ENCODE assay signal across 9 cellular contexts in the genomic region with DNA sequence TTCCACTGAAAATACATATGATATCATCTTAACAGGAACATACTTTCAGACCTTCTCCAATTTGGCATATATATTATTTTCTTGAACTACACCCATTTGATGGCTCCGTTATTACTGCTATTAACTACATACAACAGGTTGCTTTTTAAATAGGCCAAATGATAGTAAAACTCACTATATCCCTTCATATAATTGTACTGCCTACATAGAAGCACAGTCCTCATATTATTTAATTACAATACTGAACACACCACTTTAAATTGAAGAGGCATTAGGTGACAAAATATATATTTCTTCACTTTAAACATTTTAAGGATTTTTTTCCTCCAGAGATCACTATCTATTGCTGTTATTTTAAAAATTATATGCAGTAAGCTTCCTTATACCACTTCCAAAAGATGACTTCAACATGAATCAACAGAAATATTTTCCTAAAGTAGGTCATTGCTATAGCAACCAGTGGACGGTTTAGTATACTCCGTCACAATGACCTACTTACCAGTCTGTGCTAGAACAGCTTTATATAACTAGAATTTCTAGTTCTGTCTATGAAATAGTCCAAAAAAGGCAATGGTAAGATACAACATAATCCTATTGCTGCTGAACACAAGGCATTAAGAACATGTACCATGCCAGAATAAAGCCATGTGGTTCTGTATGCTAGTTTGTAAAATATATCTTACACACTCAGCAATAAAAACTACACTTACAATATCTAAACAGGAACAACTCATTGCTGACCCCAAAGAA. TPM values are rescaled to one million over a fixed set of nuclear protein-coding genes. Genes with fewer than 3 reads are reported as not detected.
DNase-seq lines count a peak whose midpoint lies in the region; ATAC-seq and TF ChIP-seq lines count a peak whose summit lies in the region.
"Had no signal": no experiment of that assay in that cellular context is flagged by ENCODE, and none has a peak within 500 bp of the region (broad histone marks: within the 10 kb centered on the region; RNA-seq: fewer than 3 reads in every experiment).

No MANE protein-coding gene starts in this region.

- H3K4me1 Mint-ChIP-seq in CD4-positive, CD25-positive, alpha-beta regulatory T cell = peaks cover 37 to 64% (median 51%) of the 10 kb centered on the region in 4 donors

- peak; percentile 33 to 92 (median 80) for TF ChIP-seq EP300 in sigmoid colon (IDR thresholded peaks at IDR 0.05)

- H3K9me3 Mint-ChIP-seq in CD4-positive, CD25-positive, alpha-beta regulatory T cell = no peaks in the 10 kb centered on the region
- H3K9me3 Mint-ChIP-seq: neural crest cell had no signal

- peak; percentile 85 to 87 for ATAC-seq in CD4-positive, CD25-positive, alpha-beta regulatory T cell (ENCODE audit: low read depth in 2 of 2)
- ATAC-seq in left cardiac atrium = peak; percentile 96
- no peak for ATAC-seq in GM21786 (IDR thresholded peaks at IDR 0.05; ENCODE audit: unreplicated experiment)

- H3K4me3 ChIP-seq in CD4-positive, CD25-positive, alpha-beta regulatory T cell (ENCODE audit: low read depth, low read length) = peak overlapping the region; percentile 62
- H3K4me3 ChIP-seq in sigmoid colon = no peak overlapping the region

- no peak for TF ChIP-seq POLR2A in sigmoid colon (IDR thresholded peaks at IDR 0.05)

- no peak for TF ChIP-seq CTCF in sigmoid colon (IDR thresholded peaks at IDR 0.05)

- H3K27me3 ChIP-seq in CD4-positive, CD25-positive, alpha-beta regulatory T cell (ENCODE audit: control insufficient read depth, insufficient read depth, low read length) = no peaks in the 10 kb centered on the region
- no peaks in the 10 kb centered on the region for H3K27me3 ChIP-seq in sigmoid colon

- intact Hi-C loops in left cardiac atrium (cut with DNase I) = no loop called here
- intact Hi-C loops in sigmoid colon (cut with DNase I) = loop anchor here (2.0 to 5.0 kb wide), 3 partner anchors 41 to 70 kb away; partner anchors contain the start of genes CRY1, MTERF2 and TMEM263

- H3K27ac ChIP-seq in CD4-positive, CD25-positive, alpha-beta regulatory T cell (ENCODE audit: insufficient read depth, low read length, poor library complexity, severe bottlenecking) = peak overlapping the region; percentile 93
- peak overlapping the region; percentile 66 to 83 (median 82) for H3K27ac ChIP-seq in sigmoid colon

- WGBS in sigmoid colon, 2 donors = 8 to 37% methylated on average over 3 of the region's 3 CpGs

- H3K4me3 Mint-ChIP-seq in CD4-positive, CD25-positive, alpha-beta regulatory T cell = peak overlapping the region; percentile 59 to 82 (median 65)
- H3K4me3 Mint-ChIP-seq: neural crest cell had no signal

- DNase-seq in CD4-positive, CD25-positive, alpha-beta regulatory T cell = peak; percentile 14 to 76 (median 66)
- DNase-seq in LHCN-M2 (ENCODE audit: low read depth) (peak; percentile 95), amniotic stem cell (lab: John Stamatoyannopoulos, UW) (peak; percentile 82), left cardiac atrium (no peak), sigmoid colon (no peak), occipital lobe (lab: John Stamatoyannopoulos, UW) (no peak)
- DNase-seq in stimulated activated naive CD4-positive, alpha-beta T cell treated with Interleukin-2 at 50 U/mL for 16 hours (lab: John Stamatoyannopoulos, UW) = no peak

- H3K9me3 ChIP-seq in CD4-positive, CD25-positive, alpha-beta regulatory T cell (ENCODE audit: control insufficient read depth in 2 of 2, low read length in 2 of 2) = no peaks in the 10 kb centered on the region
- no peaks in the 10 kb centered on the region for H3K9me3 ChIP-seq in sigmoid colon

- no peaks in the 10 kb centered on the region for H3K36me3 Mint-ChIP-seq in CD4-positive, CD25-positive, alpha-beta regulatory T cell

- H3K4me1 ChIP-seq in CD4-positive, CD25-positive, alpha-beta regulatory T cell (ENCODE audit: control insufficient read depth, insufficient read depth, low read length, poor library complexity, severe bottlenecking) = peaks cover 40% of the 10 kb centered on the region
- H3K4me1 ChIP-seq in sigmoid colon = peaks cover 0 to 59% (median 37%) of the 10 kb centered on the region in 4 donors

- no peaks in the 10 kb centered on the region for H3K36me3 ChIP-seq in CD4-positive, CD25-positive, alpha-beta regulatory T cell (ENCODE audit: control insufficient read depth, insufficient read depth, low read length)
- no peaks in the 10 kb centered on the region for H3K36me3 ChIP-seq in sigmoid colon

- peak overlapping the region; percentile 89 to 96 (median 94) for H3K27ac Mint-ChIP-seq in CD4-positive, CD25-positive, alpha-beta regulatory T cell

- no peaks in the 10 kb centered on the region for H3K27me3 Mint-ChIP-seq in CD4-positive, CD25-positive, alpha-beta regulatory T cell

RNA-seq across cellular contexts. Expression of gene MTERF2, which starts 40.5 kb away (rescaled TPM):
- 9.9 TPM for total RNA-seq in CD4-positive, CD25-positive, alpha-beta regulatory T cell
- 10 to 100 TPM in 2 of 4 donors, 1 to 10 TPM in 2; 7.3 to 12.0 (median 9.2) TPM for polyA plus RNA-seq in CD4-positive, CD25-positive, alpha-beta regulatory T cell
- total RNA-seq in LHCN-M2 (2014; rRNA removed) = 8.6 and 12.6 TPM in 2 replicates
- 3.9 TPM for polyA plus RNA-seq in LHCN-M2 (2012)
- total RNA-seq in left cardiac atrium = 10 to 100 TPM; 21.2 to 25.2 TPM
- 10 to 100 TPM; 15.8 to 31.1 (median 21.3) TPM for total RNA-seq in sigmoid colon
- 1 to 10 TPM; 6.6 to 9.0 (median 8.0) TPM for polyA plus RNA-seq in sigmoid colon
- total RNA-seq in occipital lobe = 15.8 TPM

Comparison
In these comparisons a context has a peak if more than half of its experiments do, and no peak if none do; other contexts are left out.
1. DNase-seq: peak in CD4-positive, CD25-positive, alpha-beta regulatory T cell (3 of 3), LHCN-M2 (single experiment) and amniotic stem cell (single experiment); none in left cardiac atrium (single experiment), sigmoid colon (single experiment), stimulated activated naive CD4-positive, alpha-beta T cell treated with Interleukin-2 at 50 U/mL for 16 hours (single experiment) and occipital lobe (single experiment).